Comparison of ENCODE assay signal across 2 cellular contexts in the genomic region with DNA sequence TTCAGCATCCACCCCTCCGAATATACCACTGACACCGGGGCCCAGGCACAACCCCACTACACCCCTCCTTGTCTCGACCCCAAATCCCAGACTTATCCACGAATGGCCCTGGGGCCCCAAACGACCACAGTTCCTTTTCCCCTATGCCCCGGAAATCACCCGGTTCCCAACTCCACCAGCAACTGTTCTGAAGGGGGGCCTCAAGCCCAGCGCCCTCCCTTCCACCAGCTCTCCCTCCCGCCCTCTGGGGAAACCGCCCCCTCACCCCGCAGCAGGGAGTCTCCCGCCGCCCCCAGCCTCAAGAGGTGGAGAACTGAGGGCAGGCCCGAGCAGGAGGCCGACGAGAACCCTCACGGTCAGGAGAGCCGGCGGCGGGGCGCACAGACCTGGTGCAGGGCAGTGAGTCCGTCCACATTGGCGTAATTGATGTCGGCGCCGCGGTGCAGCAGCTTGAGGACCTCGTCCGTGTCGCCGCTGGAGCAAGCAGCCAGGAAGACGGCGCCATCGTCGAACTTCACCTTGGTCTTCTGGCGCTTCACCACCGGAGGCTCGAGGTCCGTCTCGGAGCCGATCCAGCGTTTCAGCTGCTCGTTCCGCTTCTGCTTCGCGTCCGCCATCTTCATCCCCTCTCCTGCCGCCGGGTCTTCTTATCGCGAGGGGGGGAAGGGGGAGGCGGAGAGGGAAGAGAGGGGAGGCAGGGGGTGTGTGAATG.
TF ChIP-seq lines count a peak whose summit lies in the region.

No MANE protein-coding gene starts in this region.

TF ChIP-seq in SK-N-SH treated with all-trans-retinoic acid at 6 μM for 48 hours, 23 proteins besides CTCF, POLR2A, EP300 and RAD21:
- no peak for TF ChIP-seq CSRNP3 (CRISPR knock-in tag; IDR thresholded peaks at IDR 0.05)
- TF ChIP-seq TOX (CRISPR knock-in tag; IDR thresholded peaks at IDR 0.05; ENCODE audit: borderline replicate concordance): no peak
- no peak for TF ChIP-seq ZNF8 (CRISPR knock-in tag; IDR thresholded peaks at IDR 0.05)
- TF ChIP-seq SNAI2 (CRISPR knock-in tag; IDR thresholded peaks at IDR 0.05): no peak
- TF ChIP-seq ZFP30 (CRISPR knock-in tag; IDR thresholded peaks at IDR 0.05): no peak
- TF ChIP-seq POU6F1 (CRISPR knock-in tag; IDR thresholded peaks at IDR 0.05; ENCODE audit: borderline replicate concordance, low read depth): no peak
- TF ChIP-seq OSR1 (CRISPR knock-in tag; IDR thresholded peaks at IDR 0.05): no peak
- TF ChIP-seq ARNTL (CRISPR knock-in tag; IDR thresholded peaks at IDR 0.05; ENCODE audit: borderline replicate concordance, low read depth): no peak
- no peak for TF ChIP-seq CREB5 (CRISPR knock-in tag; IDR thresholded peaks at IDR 0.05; ENCODE audit: low read depth)
- TF ChIP-seq, protein P1, sequence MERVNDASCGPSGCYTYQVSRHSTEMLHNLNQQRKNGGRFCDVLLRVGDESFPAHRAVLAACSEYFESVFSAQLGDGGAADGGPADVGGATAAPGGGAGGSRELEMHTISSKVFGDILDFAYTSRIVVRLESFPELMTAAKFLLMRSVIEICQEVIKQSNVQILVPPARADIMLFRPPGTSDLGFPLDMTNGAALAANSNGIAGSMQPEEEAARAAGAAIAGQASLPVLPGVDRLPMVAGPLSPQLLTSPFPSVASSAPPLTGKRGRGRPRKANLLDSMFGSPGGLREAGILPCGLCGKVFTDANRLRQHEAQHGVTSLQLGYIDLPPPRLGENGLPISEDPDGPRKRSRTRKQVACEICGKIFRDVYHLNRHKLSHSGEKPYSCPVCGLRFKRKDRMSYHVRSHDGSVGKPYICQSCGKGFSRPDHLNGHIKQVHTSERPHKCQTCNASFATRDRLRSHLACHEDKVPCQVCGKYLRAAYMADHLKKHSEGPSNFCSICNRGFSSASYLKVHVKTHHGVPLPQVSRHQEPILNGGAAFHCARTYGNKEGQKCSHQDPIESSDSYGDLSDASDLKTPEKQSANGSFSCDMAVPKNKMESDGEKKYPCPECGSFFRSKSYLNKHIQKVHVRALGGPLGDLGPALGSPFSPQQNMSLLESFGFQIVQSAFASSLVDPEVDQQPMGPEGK (CRISPR knock-in tag; IDR thresholded peaks at IDR 0.05; ENCODE audit: borderline replicate concordance): no peak
- no peak for TF ChIP-seq GLIS3 (CRISPR knock-in tag; IDR thresholded peaks at IDR 0.05)
- no peak for TF ChIP-seq ZC3H10 (CRISPR knock-in tag; IDR thresholded peaks at IDR 0.05)
- TF ChIP-seq CSDC2 (CRISPR knock-in tag; IDR thresholded peaks at IDR 0.05): no peak
- TF ChIP-seq ISL1 (CRISPR knock-in tag; IDR thresholded peaks at IDR 0.05): no peak
- no peak for TF ChIP-seq ZNF70 (CRISPR knock-in tag; IDR thresholded peaks at IDR 0.05)

TF ChIP-seq in GM12878, 131 proteins besides CTCF, POLR2A, EP300 and RAD21 (continued from another document):
- TF ChIP-seq, protein P2, sequence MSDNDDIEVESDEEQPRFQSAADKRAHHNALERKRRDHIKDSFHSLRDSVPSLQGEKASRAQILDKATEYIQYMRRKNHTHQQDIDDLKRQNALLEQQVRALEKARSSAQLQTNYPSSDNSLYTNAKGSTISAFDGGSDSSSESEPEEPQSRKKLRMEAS (IDR thresholded peaks at IDR 0.05; ENCODE audit: low read depth, low read length): no peak
- TF ChIP-seq HCFC1 (IDR thresholded peaks at IDR 0.05; ENCODE audit: low read length): no peak
- peak in 1 of 2 experiments; percentile 87; a peak in 2 of 3 replicates for TF ChIP-seq EGR1 (IDR thresholded peaks at IDR 0.05; ENCODE audit: borderline replicate concordance in 1 of 2, low read depth in 2 of 2, low read length in 2 of 2)
- TF ChIP-seq, protein P3, sequence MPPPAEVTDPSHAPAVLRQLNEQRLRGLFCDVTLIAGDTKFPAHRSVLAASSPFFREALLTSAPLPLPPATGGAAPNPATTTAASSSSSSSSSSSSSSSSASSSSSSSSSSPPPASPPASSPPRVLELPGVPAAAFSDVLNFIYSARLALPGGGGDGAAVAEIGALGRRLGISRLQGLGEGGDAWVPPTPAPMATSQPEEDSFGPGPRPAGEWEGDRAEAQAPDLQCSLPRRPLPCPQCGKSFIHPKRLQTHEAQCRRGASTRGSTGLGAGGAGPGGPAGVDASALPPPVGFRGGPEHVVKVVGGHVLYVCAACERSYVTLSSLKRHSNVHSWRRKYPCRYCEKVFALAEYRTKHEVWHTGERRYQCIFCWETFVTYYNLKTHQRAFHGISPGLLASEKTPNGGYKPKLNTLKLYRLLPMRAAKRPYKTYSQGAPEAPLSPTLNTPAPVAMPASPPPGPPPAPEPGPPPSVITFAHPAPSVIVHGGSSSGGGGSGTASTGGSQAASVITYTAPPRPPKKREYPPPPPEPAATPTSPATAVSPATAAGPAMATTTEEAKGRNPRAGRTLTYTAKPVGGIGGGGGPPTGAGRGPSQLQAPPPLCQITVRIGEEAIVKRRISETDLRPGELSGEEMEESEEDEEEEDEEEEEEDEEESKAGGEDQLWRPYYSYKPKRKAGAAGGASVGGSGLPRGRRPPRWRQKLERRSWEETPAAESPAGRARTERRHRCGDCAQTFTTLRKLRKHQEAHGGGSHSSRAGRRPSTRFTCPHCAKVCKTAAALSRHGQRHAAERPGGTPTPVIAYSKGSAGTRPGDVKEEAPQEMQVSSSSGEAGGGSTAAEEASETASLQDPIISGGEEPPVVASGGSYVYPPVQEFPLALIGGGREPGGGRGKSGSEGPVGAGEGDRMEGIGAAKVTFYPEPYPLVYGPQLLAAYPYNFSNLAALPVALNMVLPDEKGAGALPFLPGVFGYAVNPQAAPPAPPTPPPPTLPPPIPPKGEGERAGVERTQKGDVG (CRISPR knock-in tag; IDR thresholded peaks at IDR 0.05): no peak
- TF ChIP-seq IKZF1 (conservative IDR thresholded peaks at IDR 0.05): 0 out of 2 replicates have a peak, but pooled peaks have one; percentile 32
- TF ChIP-seq, protein P4, sequence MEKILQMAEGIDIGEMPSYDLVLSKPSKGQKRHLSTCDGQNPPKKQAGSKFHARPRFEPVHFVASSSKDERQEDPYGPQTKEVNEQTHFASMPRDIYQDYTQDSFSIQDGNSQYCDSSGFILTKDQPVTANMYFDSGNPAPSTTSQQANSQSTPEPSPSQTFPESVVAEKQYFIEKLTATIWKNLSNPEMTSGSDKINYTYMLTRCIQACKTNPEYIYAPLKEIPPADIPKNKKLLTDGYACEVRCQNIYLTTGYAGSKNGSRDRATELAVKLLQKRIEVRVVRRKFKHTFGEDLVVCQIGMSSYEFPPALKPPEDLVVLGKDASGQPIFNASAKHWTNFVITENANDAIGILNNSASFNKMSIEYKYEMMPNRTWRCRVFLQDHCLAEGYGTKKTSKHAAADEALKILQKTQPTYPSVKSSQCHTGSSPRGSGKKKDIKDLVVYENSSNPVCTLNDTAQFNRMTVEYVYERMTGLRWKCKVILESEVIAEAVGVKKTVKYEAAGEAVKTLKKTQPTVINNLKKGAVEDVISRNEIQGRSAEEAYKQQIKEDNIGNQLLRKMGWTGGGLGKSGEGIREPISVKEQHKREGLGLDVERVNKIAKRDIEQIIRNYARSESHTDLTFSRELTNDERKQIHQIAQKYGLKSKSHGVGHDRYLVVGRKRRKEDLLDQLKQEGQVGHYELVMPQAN (conservative IDR thresholded peaks at IDR 0.05): peak; percentile 16; the same call in 1 of the 2 replicates
- no peak for TF ChIP-seq HDGF (IDR thresholded peaks at IDR 0.05)
- TF ChIP-seq MLLT1 (IDR thresholded peaks at IDR 0.05): peak; percentile 52; the same call in 1 of the 2 replicates
- no peak for TF ChIP-seq NFXL1 (IDR thresholded peaks at IDR 0.05; ENCODE audit: borderline replicate concordance)
- no peak for TF ChIP-seq RAD51 (IDR thresholded peaks at IDR 0.05)
- TF ChIP-seq SP1 (IDR thresholded peaks at IDR 0.05; ENCODE audit: low read depth, low read length): no peak
- TF ChIP-seq EED (IDR thresholded peaks at IDR 0.05; ENCODE audit: low read depth): peak; percentile 67
- TF ChIP-seq FOS (IDR thresholded peaks at IDR 0.05; ENCODE audit: borderline replicate concordance, extremely low read depth, insufficient read length): no peak
- peak; percentile 92 for TF ChIP-seq YY1 (IDR thresholded peaks at IDR 0.05; ENCODE audit: low read depth, low read length)
- TF ChIP-seq IKZF2 (IDR thresholded peaks at IDR 0.05): peak; percentile 41 to 56
- no peak for TF ChIP-seq NR2F1 (conservative IDR thresholded peaks at IDR 0.05)
- TF ChIP-seq KDM1A (IDR thresholded peaks at IDR 0.05; ENCODE audit: borderline replicate concordance): no peak
- no peak for TF ChIP-seq PBX3 (IDR thresholded peaks at IDR 0.05; ENCODE audit: insufficient replicate concordance, low read depth, low read length)
- TF ChIP-seq BCLAF1 (IDR thresholded peaks at IDR 0.05): no peak
- TF ChIP-seq BRCA1 (IDR thresholded peaks at IDR 0.05; ENCODE audit: low read depth, low read length): no peak
- no peak for TF ChIP-seq PML (IDR thresholded peaks at IDR 0.05; ENCODE audit: low read length)
- TF ChIP-seq ESRRA (IDR thresholded peaks at IDR 0.05; ENCODE audit: low read length): no peak
- no peak for TF ChIP-seq RCOR1 (conservative IDR thresholded peaks at IDR 0.05; ENCODE audit: low read depth, low read length)
